ENCODE assay signal across 8 cellular contexts in the genomic region with DNA sequence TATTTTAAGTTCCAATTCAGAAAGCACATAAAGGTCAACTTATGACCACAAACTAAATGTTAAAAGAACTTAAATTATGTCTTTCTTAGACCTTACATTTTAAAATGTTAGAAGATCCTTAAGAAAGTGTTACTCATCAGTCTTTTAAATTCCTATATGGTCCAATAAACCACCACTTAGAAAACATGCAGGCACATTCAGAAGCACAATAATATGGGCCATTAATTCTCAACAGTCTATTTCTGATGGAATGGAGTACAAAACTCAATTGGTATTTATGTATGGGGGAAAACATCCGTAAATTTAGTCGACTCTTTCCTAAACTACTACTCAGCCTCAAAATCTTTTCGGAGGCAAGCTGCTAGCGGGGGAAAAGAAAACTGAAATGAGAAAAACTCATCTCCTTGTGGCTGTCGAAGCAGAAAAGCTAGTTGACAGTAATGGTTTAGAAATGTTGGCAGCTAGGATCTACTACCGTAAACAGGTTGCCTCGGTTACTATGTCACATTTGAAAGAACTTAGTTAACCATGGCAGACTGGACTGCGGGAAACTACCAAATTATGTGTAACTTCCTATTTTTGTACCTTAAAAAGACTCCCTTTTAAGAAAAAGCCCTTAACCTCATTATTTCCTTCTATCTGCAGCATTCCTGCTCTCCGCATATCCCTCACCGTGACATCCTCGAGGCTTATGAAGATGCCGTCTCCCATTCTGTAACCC. TPM values are rescaled to one million over a fixed set of nuclear protein-coding genes. Genes with fewer than 3 reads are reported as not detected.
DNase-seq lines count a peak whose midpoint lies in the region; ATAC-seq and TF ChIP-seq lines count a peak whose summit lies in the region.

No MANE protein-coding gene starts in this region.

- H3K9me3 Mint-ChIP-seq in endodermal cell, result no peaks in the 10 kb centered on the region
- no peaks in the 10 kb centered on the region for H3K9me3 Mint-ChIP-seq in naive thymus-derived CD8-positive, alpha-beta T cell

- peak overlapping the region; percentile 87 for H3K4me3 Mint-ChIP-seq in endodermal cell
- H3K4me3 Mint-ChIP-seq in naive thymus-derived CD8-positive, alpha-beta T cell, result peak overlapping the region; percentile 90 to 99 (median 98)

- H3K27ac Mint-ChIP-seq in endodermal cell, result peak overlapping the region; percentile 83
- peak overlapping the region; percentile 94 to 99 (median 98) for H3K27ac Mint-ChIP-seq in naive thymus-derived CD8-positive, alpha-beta T cell

- H3K27me3 ChIP-seq in ACC112 (ENCODE audit: insufficient read depth, low read length) (no peaks in the 10 kb centered on the region), endodermal cell (ENCODE audit: control insufficient read depth, insufficient read depth, low read length, poor library complexity, severe bottlenecking) (no peaks in the 10 kb centered on the region)

- DNase-seq in SK-N-MC (ENCODE audit: low read depth, low spot score) (no peak), endodermal cell (no peak), activated gamma-delta T cell (lab: John Stamatoyannopoulos, UW) (no peak), ureter (ENCODE audit: low spot score) (no peak)
- peak in 3 of 10 donors; percentile 19 to 60 (median 52) for DNase-seq in naive thymus-derived CD8-positive, alpha-beta T cell

- peaks cover 1% of the 10 kb centered on the region for H3K36me3 Mint-ChIP-seq in endodermal cell (ENCODE audit: low read depth)
- H3K36me3 Mint-ChIP-seq in naive thymus-derived CD8-positive, alpha-beta T cell, result peaks cover 0 to 8% (median under 1%) of the 10 kb centered on the region in 3 donors

- peaks cover 27% of the 10 kb centered on the region for H3K4me1 ChIP-seq in ACC112 (ENCODE audit: control insufficient read depth, insufficient read depth, low read length, unreplicated experiment)
- no peaks in the 10 kb centered on the region for H3K4me1 ChIP-seq in endodermal cell (ENCODE audit: control insufficient read depth, insufficient read depth, low read length)

- 11 to 38% methylated on average over 6 to 12 of the region's 12 CpGs for WGBS in endodermal cell (ENCODE audit: insufficient coverage in 1 of 2, insufficient read length in 1 of 2), 2 experiments

- H3K36me3 ChIP-seq in ACC112 (ENCODE audit: insufficient read depth, low read length) (peaks cover 5% of the 10 kb centered on the region), SK-N-MC (ENCODE audit: insufficient read depth, low read length) (no peaks in the 10 kb centered on the region), endodermal cell (ENCODE audit: control insufficient read depth, insufficient read depth, low read length) (no peaks in the 10 kb centered on the region)

- no peak for TF ChIP-seq CTCF in endodermal cell (conservative IDR thresholded peaks at IDR 0.05)

- no peaks in the 10 kb centered on the region for H3K27me3 Mint-ChIP-seq in endodermal cell (ENCODE audit: insufficient read depth)
- H3K27me3 Mint-ChIP-seq in naive thymus-derived CD8-positive, alpha-beta T cell, result no peaks in the 10 kb centered on the region

- H3K4me3 ChIP-seq in ACC112 (ENCODE audit: low read depth, low read length) (peak overlapping the region; percentile 85), SK-N-MC (peak overlapping the region; percentile 95), endodermal cell (ENCODE audit: low read length) (peak overlapping the region; percentile 99)

- H3K27ac ChIP-seq in ACC112 (ENCODE audit: low read depth, low read length) (peak overlapping the region; percentile 71), SK-N-MC (peak overlapping the region; percentile 83; the same call in 1 of the 2 replicates), endodermal cell (ENCODE audit: low read depth, low read length) (peak overlapping the region; percentile 94)

- H3K4me1 Mint-ChIP-seq in endodermal cell, result peaks cover 17% of the 10 kb centered on the region
- peaks cover 21 to 53% (median 43%) of the 10 kb centered on the region in 4 donors for H3K4me1 Mint-ChIP-seq in naive thymus-derived CD8-positive, alpha-beta T cell

- peaks cover 27% of the 10 kb centered on the region for H3K79me2 ChIP-seq in ACC112 (ENCODE audit: control insufficient read depth, insufficient read depth, low read length, unreplicated experiment)

- H3K9me3 ChIP-seq in SK-N-MC (ENCODE audit: low read depth, low read length), result no peaks in the 10 kb centered on the region
- H3K9me3 ChIP-seq in endodermal cell (ENCODE audit: control insufficient read depth, low read length), result no peaks in the 10 kb centered on the region

- POLR2A ChIA-PET in naive thymus-derived CD8-positive, alpha-beta T cell (lab: Charles Lee), result interaction anchor here (1.4 to 4.0 kb wide), 5 partner anchors 14 to 1219 kb away, joined by 4 to 39 read pairs (median 16); a partner anchor contains a TSS

- H2AFZ ChIP-seq in ACC112 (ENCODE audit: low read length, unreplicated experiment), result peak overlapping the region; percentile 91

- H3K9ac ChIP-seq in SK-N-MC (ENCODE audit: insufficient read length) (peak overlapping the region; percentile 93), endodermal cell (ENCODE audit: extremely low read depth, low read length, poor library complexity, severe bottlenecking) (peak overlapping the region; percentile 79)

- ATAC-seq in GM19395 (IDR thresholded peaks at IDR 0.05; ENCODE audit: unreplicated experiment), result peak; percentile 7
- ATAC-seq in naive thymus-derived CD8-positive, alpha-beta T cell, result peak in 1 of 2 donors; percentile 16
- ATAC-seq in GM21717 (IDR thresholded peaks at IDR 0.05; ENCODE audit: unreplicated experiment), result no peak

RNA-seq across cellular contexts. Expression of a gene that starts 1.0 kb away (rescaled TPM):
- total RNA-seq in endodermal cell, result 10 to 100 TPM; 23.8 to 33.4 TPM
- 12.3 TPM for polyA plus RNA-seq in endodermal cell (2013, experiment 1 of 2)
- 14.6 TPM for polyA plus RNA-seq in endodermal cell (2013, experiment 2 of 2)
- 10 to 100 TPM; 20.9 to 26.8 TPM for total RNA-seq in naive thymus-derived CD8-positive, alpha-beta T cell
- 10 to 100 TPM; 10.8 to 17.4 (median 14.1) TPM for polyA plus RNA-seq in naive thymus-derived CD8-positive, alpha-beta T cell
- 27.1 TPM for total RNA-seq in ureter

RNA-seq across cellular contexts. Expression of a gene that starts 1.2 kb away (rescaled TPM):
- 10 to 100 TPM in 1 of 2 donors, 1 to 10 TPM in 1; 9.7 to 13.4 TPM for total RNA-seq in endodermal cell
- 7.8 TPM for polyA plus RNA-seq in endodermal cell (2013, experiment 1 of 2)
- polyA plus RNA-seq in endodermal cell (2013, experiment 2 of 2), result 8.3 TPM
- total RNA-seq in naive thymus-derived CD8-positive, alpha-beta T cell, result 10 to 100 TPM in 1 of 2 experiments, 1 to 10 TPM in 1; 9.5 to 10.4 TPM
- polyA plus RNA-seq in naive thymus-derived CD8-positive, alpha-beta T cell, result 1 to 10 TPM; 3.3 to 6.5 (median 4.2) TPM
- 8.3 TPM for total RNA-seq in ureter
